1 cellular context compared by ENCODE assay signal in genomic region chr22:18077087-18077638, GRCh38.
TF ChIP-seq lines count a peak whose summit lies in the region.

No MANE protein-coding gene starts in this region.

TF ChIP-seq in HEK293, 187 proteins besides CTCF, POLR2A, EP300 and RAD21 (continued from another document):
- no peak for TF ChIP-seq ZNF24 (tag by site-specific recombination; IDR thresholded peaks at IDR 0.05)
- TF ChIP-seq HOXC10 (CRISPR knock-in tag; IDR thresholded peaks at IDR 0.05), result no peak
